8 cellular contexts compared by ENCODE assay signal in the genomic region with DNA sequence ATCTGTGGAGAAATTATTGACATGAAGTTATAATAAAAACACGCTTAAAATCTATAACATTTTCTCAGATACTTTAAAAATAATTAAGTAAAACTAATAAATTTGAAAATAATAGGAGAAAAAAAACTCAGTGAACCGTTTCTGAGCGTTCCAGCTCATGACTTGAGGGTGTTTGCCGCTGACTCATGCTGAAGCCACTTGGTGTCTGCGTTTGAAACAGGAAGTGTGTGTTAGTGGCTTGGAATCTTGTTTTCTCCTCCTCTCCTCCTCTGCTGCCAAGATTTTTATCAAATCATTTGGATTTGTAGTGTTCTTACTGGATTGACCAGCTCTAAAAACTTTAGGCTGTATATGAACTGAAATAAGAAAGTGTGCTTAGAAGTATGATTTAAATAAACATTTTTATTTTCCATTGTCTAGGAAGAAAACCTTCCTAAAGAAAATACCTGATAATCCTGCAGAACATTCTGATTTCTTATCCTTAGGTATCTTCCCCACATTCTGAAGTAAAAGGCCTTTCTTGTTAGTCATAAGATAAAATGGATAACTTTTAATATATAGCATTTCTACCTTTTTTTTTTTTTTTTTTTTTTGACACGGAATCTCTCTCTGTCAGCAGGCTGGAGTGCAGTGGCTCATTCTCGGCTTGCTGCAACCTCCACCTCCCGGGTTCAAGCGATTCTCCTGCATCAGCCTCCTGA. TPM values are rescaled to one million over a fixed set of nuclear protein-coding genes. Genes with fewer than 3 reads are reported as not detected.
DNase-seq lines count a peak whose midpoint lies in the region; ATAC-seq and TF ChIP-seq lines count a peak whose summit lies in the region.

No MANE protein-coding gene starts in this region.

- H3K4me1 ChIP-seq in OCI-LY3 (ENCODE audit: low read length), result peaks cover 60% of the 10 kb centered on the region
- peaks cover 69% of the 10 kb centered on the region for H3K4me1 ChIP-seq in iPS-20b (ENCODE audit: insufficient read depth, low read length)
- H3K4me1 ChIP-seq in spleen, result peaks cover 39 to 89% (median 68%) of the 10 kb centered on the region in 6 donors

- H3K36me3 ChIP-seq in OCI-LY3 (replicated peaks; ENCODE audit: low read depth, low read length) (peaks cover 16% of the 10 kb centered on the region), iPS-20b (ENCODE audit: insufficient read depth, low read depth, low read length) (peaks cover 20% of the 10 kb centered on the region), spleen (peaks cover 0 to 24% (median 10%) of the 10 kb centered on the region in 6 donors)

- H3K79me2 ChIP-seq in OCI-LY3 (ENCODE audit: low read length), result peaks cover 98% of the 10 kb centered on the region

- CTCF ChIA-PET in activated CD8-positive, alpha-beta memory T cell treated with anti-CD3 and anti-CD28 coated beads, Interleukin-2, amount 10 ng/mL, durations not matched to agents 7 days and 5 days (lab: Charles Lee), result interaction anchor here (0.5 to 18.9 kb wide), 14 partner anchors 7 to 453 kb away, joined by 3 to 294 read pairs (median 5); no protein-coding TSS in a partner anchor

- peaks cover 9% of the 10 kb centered on the region for H3K36me3 Mint-ChIP-seq in activated CD8-positive, alpha-beta memory T cell treated with anti-CD3 and anti-CD28 coated beads, Interleukin-2, amount 10 ng/mL, durations not matched to agents 7 days and 5 days

- no peaks in the 10 kb centered on the region for H3K9me3 ChIP-seq in OCI-LY3 (ENCODE audit: insufficient read depth, low read length)
- H3K9me3 ChIP-seq in iPS-20b (ENCODE audit: insufficient read depth, low read depth, low read length), result no peaks in the 10 kb centered on the region
- no peaks in the 10 kb centered on the region for H3K9me3 ChIP-seq in spleen

- H3K27ac ChIP-seq in OCI-LY3 (ENCODE audit: low read length) (peak overlapping the region; percentile 28), iPS-20b (ENCODE audit: low read length) (no peak overlapping the region), spleen (peak overlapping the region; percentile 23 to 79 (median 66))

- H3K4me3 ChIP-seq in OCI-LY3 (ENCODE audit: low read length), result peak overlapping the region; percentile 52
- H3K4me3 ChIP-seq in astrocyte of the spinal cord (ENCODE audit: low read depth, low read length), result no peak overlapping the region
- H3K4me3 ChIP-seq in iPS-20b (ENCODE audit: low read length), result no peak overlapping the region
- H3K4me3 ChIP-seq in spleen, result peak overlapping the region in 1 of 8 donors; percentile 37

- no peak overlapping the region for H3K4me3 Mint-ChIP-seq in activated CD8-positive, alpha-beta memory T cell treated with anti-CD3 and anti-CD28 coated beads, Interleukin-2, amount 10 ng/mL, durations not matched to agents 7 days and 5 days

- H3K27me3 Mint-ChIP-seq in activated CD8-positive, alpha-beta memory T cell treated with anti-CD3 and anti-CD28 coated beads, Interleukin-2, amount 10 ng/mL, durations not matched to agents 7 days and 5 days, result no peaks in the 10 kb centered on the region

- H3K4me2 ChIP-seq in OCI-LY3 (ENCODE audit: low read length), result peak overlapping the region; percentile 74

- H3K27ac Mint-ChIP-seq in activated CD8-positive, alpha-beta memory T cell treated with anti-CD3 and anti-CD28 coated beads, Interleukin-2, amount 10 ng/mL, durations not matched to agents 7 days and 5 days, result peak overlapping the region; percentile 64

- H2AFZ ChIP-seq in OCI-LY3 (ENCODE audit: low read depth, low read length), result no peak overlapping the region

- peak; percentile 63 for DNase-seq in activated CD8-positive, alpha-beta memory T cell treated with anti-CD3 and anti-CD28 coated beads, Interleukin-2, amount 10 ng/mL, durations not matched to agents 7 days and 5 days
- no peak for DNase-seq in activated CD8-positive, alpha-beta memory T cell treated with anti-CD3 and anti-CD28 coated beads for 24 hours
- DNase-seq in astrocyte of the spinal cord (ENCODE audit: low read depth, low spot score) (peak; percentile 93), spleen (no peak), GM19238 (ENCODE audit: insufficient read length, low spot score) (no peak)

- in situ Hi-C loops in astrocyte of the spinal cord (cut with HindIII; ENCODE audit: low sequenced_read_pairs), result no loop called here

- TF ChIP-seq CTCF in OCI-LY3 (IDR thresholded peaks at IDR 0.05; ENCODE audit: low read depth, low read length) (no peak), astrocyte of the spinal cord (IDR thresholded peaks at IDR 0.05; ENCODE audit: low read depth, low read length) (no peak), spleen (IDR thresholded peaks at IDR 0.05 in 8 of 11, conservative IDR thresholded peaks at IDR 0.05 in 3 of 11) (no peak)

- H3K9ac ChIP-seq in OCI-LY3 (ENCODE audit: low read length) (peak overlapping the region; percentile 17), iPS-20b (ENCODE audit: low read depth, low read length) (peak overlapping the region; percentile 54; the same call in 1 of the 2 replicates)

- TF ChIP-seq POLR2A in spleen (IDR thresholded peaks at IDR 0.05), result no peak

- 20 to 23% (median 22%) methylated on average over 9 of the region's 9 CpGs for WGBS in spleen, 5 donors

- H3K9me3 Mint-ChIP-seq in activated CD8-positive, alpha-beta memory T cell treated with anti-CD3 and anti-CD28 coated beads, Interleukin-2, amount 10 ng/mL, durations not matched to agents 7 days and 5 days (ENCODE audit: low read depth), result no peaks in the 10 kb centered on the region

- H3K27me3 ChIP-seq in OCI-LY3 (ENCODE audit: low read depth, low read length), result no peaks in the 10 kb centered on the region
- H3K27me3 ChIP-seq in iPS-20b (ENCODE audit: insufficient read depth, low read length), result no peaks in the 10 kb centered on the region
- H3K27me3 ChIP-seq in spleen (replicated peaks in 1 of 7), result no peaks in the 10 kb centered on the region

- peak; percentile 78 for ATAC-seq in activated CD8-positive, alpha-beta memory T cell treated with anti-CD3 and anti-CD28 coated beads, Interleukin-2, amount 10 ng/mL, durations not matched to agents 7 days and 5 days
- peak; percentile 52 for ATAC-seq in HG02798 (IDR thresholded peaks at IDR 0.05; ENCODE audit: poor library complexity, unreplicated experiment)

- intact Hi-C loops in spleen (cut with DNase I; ENCODE audit: low total_unique reads), result no loop called here

- H3K4me1 Mint-ChIP-seq in activated CD8-positive, alpha-beta memory T cell treated with anti-CD3 and anti-CD28 coated beads, Interleukin-2, amount 10 ng/mL, durations not matched to agents 7 days and 5 days, result peaks cover 55% of the 10 kb centered on the region

- peaks cover 86% of the 10 kb centered on the region for H4K20me1 ChIP-seq in OCI-LY3 (ENCODE audit: insufficient read depth, low read length)

RNA-seq across cellular contexts. Expression of a gene that starts 30.8 kb away (rescaled TPM):
- total RNA-seq in activated CD8-positive, alpha-beta memory T cell treated with anti-CD3 and anti-CD28 coated beads, Interleukin-2, amount 10 ng/mL, durations not matched to agents 7 days and 5 days, result 100 to 1,000 TPM in 1 of 2 experiments, 10 to 100 TPM in 1; 90.9 to 117 TPM
- total RNA-seq in spleen, result 100 to 1,000 TPM in 1 of 7 donors, 10 to 100 TPM in 6; 76.7 to 105 (median 87.7) TPM
- 10 to 100 TPM; 28.1 to 36.5 (median 36.3) TPM for polyA plus RNA-seq in spleen

Comparison
In these comparisons a context has a peak if more than half of its experiments do, and no peak if none do; other contexts are left out.
1. DNase-seq: peak in activated CD8-positive, alpha-beta memory T cell treated with anti-CD3 and anti-CD28 coated beads, Interleukin-2, amount 10 ng/mL, durations not matched to agents 7 days and 5 days (single experiment) and astrocyte of the spinal cord (single experiment); none in activated CD8-positive, alpha-beta memory T cell treated with anti-CD3 and anti-CD28 coated beads for 24 hours (single experiment), spleen (single experiment) and GM19238 (single experiment).